Comparison of ENCODE assay signal across 1 cellular context in the genomic region with DNA sequence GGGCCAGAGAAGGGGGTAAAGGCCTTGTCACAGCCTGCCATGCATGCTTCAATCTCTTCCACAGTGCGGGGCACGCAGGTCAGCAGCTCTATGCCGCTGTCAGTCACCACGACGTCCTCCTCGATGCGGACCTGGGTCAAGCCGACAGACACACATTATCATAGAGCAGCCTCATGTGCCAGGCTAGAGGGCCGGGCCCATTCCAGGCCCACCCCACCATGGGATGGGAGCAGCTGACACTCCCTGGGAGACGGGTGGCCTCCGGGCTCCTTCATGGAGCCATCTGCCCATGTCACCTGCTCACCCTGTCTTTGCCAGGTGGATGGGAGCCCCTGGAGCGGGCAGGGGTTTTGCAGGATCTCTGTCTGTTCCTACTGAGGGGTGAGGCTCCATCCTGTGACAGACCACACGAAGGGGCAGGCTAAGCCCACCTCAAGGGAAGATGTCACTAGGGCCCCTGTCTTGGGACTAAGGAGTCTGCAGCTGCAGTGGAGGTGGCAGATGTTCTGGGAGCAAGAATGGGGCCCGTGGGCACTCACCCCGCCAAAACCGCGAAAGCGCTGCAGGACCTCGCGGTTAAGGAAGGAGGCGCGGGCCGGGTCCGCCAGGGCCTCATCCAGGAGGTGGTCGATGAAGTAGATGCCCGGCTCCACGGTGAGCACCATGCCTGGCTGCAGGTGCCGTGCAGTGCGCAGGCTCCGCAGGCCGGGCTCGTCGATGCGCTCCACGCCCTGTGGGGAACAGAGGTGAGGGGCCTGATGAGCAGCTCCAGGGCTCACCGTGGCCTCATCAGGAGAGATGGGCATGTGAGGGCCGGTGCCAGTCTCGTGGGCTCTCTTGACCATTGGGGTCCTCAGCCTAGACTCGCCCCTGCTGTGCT.
TF ChIP-seq lines count a peak whose summit lies in the region.

No MANE protein-coding gene starts in this region.

TF ChIP-seq in K562, 482 proteins besides CTCF, POLR2A, EP300 and RAD21 (continued from another document):
- TF ChIP-seq C11orf30 (IDR thresholded peaks at IDR 0.05; ENCODE audit: low read depth) (no peak), HMGN3 (IDR thresholded peaks at IDR 0.05; ENCODE audit: borderline replicate concordance, extremely low read depth, insufficient read length, low read depth, low read length) (no peak), TAF7 (tag; IDR thresholded peaks at IDR 0.05) (no peak), SUPT5H (IDR thresholded peaks at IDR 0.05) (no peak), PCBP1 (IDR thresholded peaks at IDR 0.05; ENCODE audit: low read depth, low read length, poor library complexity, severe bottlenecking) (no peak), ZNF316 (IDR thresholded peaks at IDR 0.05) (no peak), SMAD3 (CRISPR knock-in tag; conservative IDR thresholded peaks at IDR 0.05) (no peak), RBM25 (IDR thresholded peaks at IDR 0.05; ENCODE audit: low read depth, low read length, severe bottlenecking) (no peak), SRSF9 (IDR thresholded peaks at IDR 0.05; ENCODE audit: borderline replicate concordance, low read depth, low read length) (no peak)
- TF ChIP-seq, protein P1, sequence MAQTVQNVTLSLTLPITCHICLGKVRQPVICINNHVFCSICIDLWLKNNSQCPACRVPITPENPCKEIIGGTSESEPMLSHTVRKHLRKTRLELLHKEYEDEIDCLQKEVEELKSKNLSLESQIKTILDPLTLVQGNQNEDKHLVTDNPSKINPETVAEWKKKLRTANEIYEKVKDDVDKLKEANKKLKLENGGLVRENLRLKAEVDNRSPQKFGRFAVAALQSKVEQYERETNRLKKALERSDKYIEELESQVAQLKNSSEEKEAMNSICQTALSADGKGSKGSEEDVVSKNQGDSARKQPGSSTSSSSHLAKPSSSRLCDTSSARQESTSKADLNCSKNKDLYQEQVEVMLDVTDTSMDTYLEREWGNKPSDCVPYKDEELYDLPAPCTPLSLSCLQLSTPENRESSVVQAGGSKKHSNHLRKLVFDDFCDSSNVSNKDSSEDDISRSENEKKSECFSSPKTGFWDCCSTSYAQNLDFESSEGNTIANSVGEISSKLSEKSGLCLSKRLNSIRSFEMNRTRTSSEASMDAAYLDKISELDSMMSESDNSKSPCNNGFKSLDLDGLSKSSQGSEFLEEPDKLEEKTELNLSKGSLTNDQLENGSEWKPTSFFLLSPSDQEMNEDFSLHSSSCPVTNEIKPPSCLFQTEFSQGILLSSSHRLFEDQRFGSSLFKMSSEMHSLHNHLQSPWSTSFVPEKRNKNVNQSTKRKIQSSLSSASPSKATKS (CRISPR knock-in tag; IDR thresholded peaks at IDR 0.05), result no peak
- TF ChIP-seq, protein P2, sequence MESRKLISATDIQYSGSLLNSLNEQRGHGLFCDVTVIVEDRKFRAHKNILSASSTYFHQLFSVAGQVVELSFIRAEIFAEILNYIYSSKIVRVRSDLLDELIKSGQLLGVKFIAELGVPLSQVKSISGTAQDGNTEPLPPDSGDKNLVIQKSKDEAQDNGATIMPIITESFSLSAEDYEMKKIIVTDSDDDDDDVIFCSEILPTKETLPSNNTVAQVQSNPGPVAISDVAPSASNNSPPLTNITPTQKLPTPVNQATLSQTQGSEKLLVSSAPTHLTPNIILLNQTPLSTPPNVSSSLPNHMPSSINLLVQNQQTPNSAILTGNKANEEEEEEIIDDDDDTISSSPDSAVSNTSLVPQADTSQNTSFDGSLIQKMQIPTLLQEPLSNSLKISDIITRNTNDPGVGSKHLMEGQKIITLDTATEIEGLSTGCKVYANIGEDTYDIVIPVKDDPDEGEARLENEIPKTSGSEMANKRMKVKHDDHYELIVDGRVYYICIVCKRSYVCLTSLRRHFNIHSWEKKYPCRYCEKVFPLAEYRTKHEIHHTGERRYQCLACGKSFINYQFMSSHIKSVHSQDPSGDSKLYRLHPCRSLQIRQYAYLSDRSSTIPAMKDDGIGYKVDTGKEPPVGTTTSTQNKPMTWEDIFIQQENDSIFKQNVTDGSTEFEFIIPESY (CRISPR knock-in tag; IDR thresholded peaks at IDR 0.05), result peak; percentile 78; the same call in 1 of the 2 replicates
- TF ChIP-seq, protein P3, sequence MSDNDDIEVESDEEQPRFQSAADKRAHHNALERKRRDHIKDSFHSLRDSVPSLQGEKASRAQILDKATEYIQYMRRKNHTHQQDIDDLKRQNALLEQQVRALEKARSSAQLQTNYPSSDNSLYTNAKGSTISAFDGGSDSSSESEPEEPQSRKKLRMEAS (CRISPR knock-in tag; IDR thresholded peaks at IDR 0.05), result no peak
